In the genomic region with DNA sequence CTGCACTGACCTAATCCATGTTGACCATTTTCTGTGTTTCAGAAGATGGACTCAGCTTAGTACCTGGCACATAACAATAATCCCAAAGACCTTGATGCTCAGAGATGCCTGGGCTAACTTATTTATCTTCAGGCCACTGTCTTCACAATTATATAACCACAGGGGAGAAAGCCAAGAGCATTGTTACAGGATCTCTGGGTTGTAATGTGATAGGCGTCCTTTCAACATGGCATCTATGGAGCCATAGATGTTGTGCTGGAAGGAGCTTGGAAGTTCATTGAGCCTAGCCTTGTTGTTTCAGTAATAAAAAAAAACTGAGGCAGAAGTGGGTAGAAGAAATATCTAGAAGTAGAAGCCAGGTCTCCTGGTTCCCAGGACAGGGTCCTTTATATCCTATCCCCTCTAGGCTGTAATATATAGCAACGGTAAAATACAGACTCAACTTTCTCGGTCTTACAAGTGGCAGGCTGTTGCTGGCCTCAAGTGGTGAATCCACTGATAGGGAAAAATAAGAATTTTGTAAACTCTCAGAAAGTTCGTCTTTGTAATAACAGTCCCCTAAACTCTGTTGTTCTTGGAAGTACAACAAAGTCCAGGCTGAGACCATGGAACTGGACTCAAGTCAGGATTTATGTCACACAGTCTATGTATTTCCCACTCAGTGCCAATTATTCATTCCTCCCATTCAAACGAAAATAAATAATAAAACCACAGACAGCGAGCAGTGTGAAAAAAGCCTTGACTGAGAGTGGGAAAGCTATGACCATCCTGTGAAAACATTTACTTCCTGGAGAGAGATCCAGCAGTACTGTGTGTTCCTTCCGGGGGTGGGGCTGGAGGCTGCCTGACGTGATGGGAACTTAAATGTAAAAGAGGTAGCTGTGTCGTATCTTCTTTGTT, we compare ENCODE assay signal across 1 cellular context.
TF ChIP-seq lines count a peak whose summit lies in the region.

No MANE protein-coding gene starts in this region.

TF ChIP-seq in H1, 55 proteins besides CTCF, POLR2A, EP300 and RAD21:
- no peak for TF ChIP-seq RFX5 (IDR thresholded peaks at IDR 0.05; ENCODE audit: borderline replicate concordance, low read depth, low read length)
- no peak for TF ChIP-seq CBX5 (IDR thresholded peaks at IDR 0.05; ENCODE audit: low read depth, low read length)
- no peak for TF ChIP-seq RNF2 (IDR thresholded peaks at IDR 0.05; ENCODE audit: borderline replicate concordance, low read depth, low read length, missing control alignments, poor library complexity, severe bottlenecking)
- no peak for TF ChIP-seq ATF2 (IDR thresholded peaks at IDR 0.05; ENCODE audit: low read length)
- no peak for TF ChIP-seq ATF3 (IDR thresholded peaks at IDR 0.05; ENCODE audit: insufficient read depth, low read depth, low read length)
- no peak for TF ChIP-seq HDAC6 (IDR thresholded peaks at IDR 0.05; ENCODE audit: low read depth, low read length)
- TF ChIP-seq TCF12 (IDR thresholded peaks at IDR 0.05; ENCODE audit: low read depth, low read length) = no peak
- TF ChIP-seq SIX5 (IDR thresholded peaks at IDR 0.05; ENCODE audit: low read depth, low read length) = no peak
- no peak for TF ChIP-seq BACH1 (IDR thresholded peaks at IDR 0.05; ENCODE audit: low read length)
- no peak for TF ChIP-seq TAF7 (optimal IDR thresholded peaks at IDR 0.05; ENCODE audit: borderline replicate concordance, low read depth, low read length)
- no peak for TF ChIP-seq TAF1 (IDR thresholded peaks at IDR 0.05; ENCODE audit: low read depth, low read length)
